ENCODE assay signal across 1 cellular context in genomic region chr5:179530069-179530998, GRCh38.
TF ChIP-seq lines count a peak whose summit lies in the region.

No MANE protein-coding gene starts in this region.

TF ChIP-seq in K562, 482 proteins besides CTCF, POLR2A, EP300 and RAD21 (continued from another document and continues in another):
- TF ChIP-seq NRF1 (conservative IDR thresholded peaks at IDR 0.05 in 1 of 2, IDR thresholded peaks at IDR 0.05 in 1 of 2) (peak; percentile 87 to 89), PCBP1 (IDR thresholded peaks at IDR 0.05; ENCODE audit: low read depth, low read length, poor library complexity, severe bottlenecking) (peak; percentile 38), ZNF165 (CRISPR knock-in tag; IDR thresholded peaks at IDR 0.05; ENCODE audit: borderline replicate concordance) (no peak), HOXB6 (CRISPR knock-in tag; IDR thresholded peaks at IDR 0.05; ENCODE audit: borderline replicate concordance) (no peak), PURB (CRISPR knock-in tag; IDR thresholded peaks at IDR 0.05; ENCODE audit: low read depth) (no peak), POLR2G (IDR thresholded peaks at IDR 0.05; ENCODE audit: low read depth, low read length) (peak; percentile 65), TFAP4 (CRISPR knock-in tag; IDR thresholded peaks at IDR 0.05; ENCODE audit: borderline replicate concordance) (no peak), ZC3H11A (IDR thresholded peaks at IDR 0.05; ENCODE audit: low read depth, low read length) (no peak), MTA3 (IDR thresholded peaks at IDR 0.05; ENCODE audit: borderline replicate concordance) (0 out of 2 replicates have a peak, but pooled peaks have one; percentile 25), ZNF79 (CRISPR knock-in tag; IDR thresholded peaks at IDR 0.05; ENCODE audit: low read depth) (no peak), TEAD2 (tag; IDR thresholded peaks at IDR 0.05) (no peak), ZBTB40 (IDR thresholded peaks at IDR 0.05) (no peak), ZBTB40 (CRISPR knock-in tag; IDR thresholded peaks at IDR 0.05) (no peak), CCNT2 (IDR thresholded peaks at IDR 0.05; ENCODE audit: borderline replicate concordance, extremely low read depth, insufficient read length, low read depth, low read length) (peak; percentile 14), RBM14 (IDR thresholded peaks at IDR 0.05; ENCODE audit: borderline replicate concordance, insufficient read depth, low read depth, low read length) (0 out of 2 replicates have a peak, but pooled peaks have one; percentile 75), CXXC5 (CRISPR knock-in tag; IDR thresholded peaks at IDR 0.05) (0 out of 2 replicates have a peak, but pooled peaks have one; percentile 29), MLLT1 (IDR thresholded peaks at IDR 0.05) (no peak), UBTF (IDR thresholded peaks at IDR 0.05; ENCODE audit: borderline replicate concordance in 1 of 2, low read depth in 2 of 2, low read length in 2 of 2) (peak in 1 of 2 experiments; percentile 89; a peak in 2 of 4 replicates), ELF1 (tag; IDR thresholded peaks at IDR 0.05) (no peak), ZFP1 (CRISPR knock-in tag; IDR thresholded peaks at IDR 0.05) (no peak), E2F6 (IDR thresholded peaks at IDR 0.05; ENCODE audit: borderline replicate concordance in 1 of 2, extremely low read depth in 1 of 2, insufficient read depth in 1 of 2, insufficient read length in 1 of 2, low read depth in 1 of 2, low read length in 1 of 2, poor library complexity in 1 of 2, severe bottlenecking in 1 of 2) (peak; percentile 76 to 95), FOXJ2 (tag; IDR thresholded peaks at IDR 0.05) (no peak), TEAD4 (IDR thresholded peaks at IDR 0.05; ENCODE audit: low read length) (no peak), TEAD4 (CRISPR knock-in tag; IDR thresholded peaks at IDR 0.05; ENCODE audit: borderline replicate concordance) (no peak), MAZ (CRISPR knock-in tag; conservative IDR thresholded peaks at IDR 0.05 in 1 of 2, IDR thresholded peaks at IDR 0.05 in 1 of 2) (0 out of 4 replicates have a peak, but pooled peaks of 1 of the 2 experiments have one; percentile 34), YY1 (IDR thresholded peaks at IDR 0.05; ENCODE audit: borderline replicate concordance in 1 of 3, control insufficient read depth in 1 of 3, extremely low read depth in 1 of 3, insufficient read depth in 3 of 3, insufficient read length in 1 of 3, insufficient replicate concordance in 2 of 3, low read depth in 1 of 3, low read length in 2 of 3) (peak in 2 of 3 experiments; percentile 36 to 39), SRSF7 (optimal IDR thresholded peaks at IDR 0.05; ENCODE audit: low read depth, low read length) (no peak), ZNF77 (CRISPR knock-in tag; IDR thresholded peaks at IDR 0.05) (no peak), RBFOX2 (IDR thresholded peaks at IDR 0.05; ENCODE audit: low read depth, low read length) (peak; percentile 47)
